8 cellular contexts compared by ENCODE assay signal in genomic region chr2:64606495-64607363, GRCh38. TPM values are rescaled to one million over a fixed set of nuclear protein-coding genes. Genes with fewer than 3 reads are reported as not detected.
DNase-seq lines count a peak whose midpoint lies in the region; ATAC-seq and TF ChIP-seq lines count a peak whose summit lies in the region.

No MANE protein-coding gene starts in this region.

- ATAC-seq in GM19438 (IDR thresholded peaks at IDR 0.05; ENCODE audit: low read depth, unreplicated experiment): peak; percentile 86
- ATAC-seq in HG03521 (IDR thresholded peaks at IDR 0.05; ENCODE audit: unreplicated experiment): peak; percentile 88
- peak; percentile 93 for ATAC-seq in activated CD4-positive, alpha-beta T cell treated with anti-CD3 and anti-CD28 coated beads for 36 hours

- TF ChIP-seq CTCF in C4-2B (conservative IDR thresholded peaks at IDR 0.05) (no peak), mesothelial cell of epicardium (IDR thresholded peaks at IDR 0.05; ENCODE audit: unreplicated experiment) (no peak), A673 (conservative IDR thresholded peaks at IDR 0.05; ENCODE audit: low read depth, low read length) (no peak)

- H3K36me3 ChIP-seq in duodenal mucosa (ENCODE audit: control insufficient read depth in 1 of 2, insufficient read depth in 2 of 2, low read length in 2 of 2): no peaks in the 10 kb centered on the region
- H3K36me3 ChIP-seq in A673 (ENCODE audit: insufficient read depth, low read length, poor library complexity, severe bottlenecking): no peaks in the 10 kb centered on the region

- peak overlapping the region; percentile 48 for H3K4me3 Mint-ChIP-seq in activated CD4-positive, alpha-beta T cell treated with anti-CD3 and anti-CD28 coated beads for 36 hours
- no peak overlapping the region for H3K4me3 Mint-ChIP-seq in mesothelial cell of epicardium

- peak overlapping the region; percentile 40 to 57 for H3K4me3 ChIP-seq in duodenal mucosa (ENCODE audit: low read depth in 1 of 2, low read length in 2 of 2)
- H3K4me3 ChIP-seq in A673 (ENCODE audit: low read depth, low read length, poor library complexity, severe bottlenecking): no peak overlapping the region

- no peaks in the 10 kb centered on the region for H3K36me3 Mint-ChIP-seq in activated CD4-positive, alpha-beta T cell treated with anti-CD3 and anti-CD28 coated beads for 36 hours (ENCODE audit: low read depth)
- H3K36me3 Mint-ChIP-seq in mesothelial cell of epicardium: peaks cover 8% of the 10 kb centered on the region

- H3K4me1 Mint-ChIP-seq in activated CD4-positive, alpha-beta T cell treated with anti-CD3 and anti-CD28 coated beads for 36 hours: peaks cover 25% of the 10 kb centered on the region
- H3K4me1 Mint-ChIP-seq in mesothelial cell of epicardium: peaks cover 56% of the 10 kb centered on the region

- no peaks in the 10 kb centered on the region for H3K9me3 ChIP-seq in duodenal mucosa (ENCODE audit: control insufficient read depth in 1 of 2, low read length in 2 of 2)
- H3K9me3 ChIP-seq in A673 (ENCODE audit: low read depth, low read length, poor library complexity, severe bottlenecking): no peaks in the 10 kb centered on the region

- BruUV-seq in A673 (replicated peaks; lab: Mats Ljungman, UMichigan): no TSS peak

- POLR2A ChIA-PET in activated CD4-positive, alpha-beta T cell treated with anti-CD3 and anti-CD28 coated beads for 36 hours (lab: Charles Lee): interaction anchor here (0.6 to 1.9 kb wide), 9 partner anchors 12 to 523 kb away, joined by 3 to 15 read pairs (median 4); partner anchors contain the start of genes RAB1A and SERTAD2
- POLR2A ChIA-PET in A673 (lab: Charles Lee; ENCODE audit: low non-redundant PET): no interaction called here

- CTCF ChIA-PET in activated CD4-positive, alpha-beta T cell treated with anti-CD3 and anti-CD28 coated beads for 36 hours (lab: Charles Lee): interaction anchor here (0.5 to 3.4 kb wide), 38 partner anchors 8 to 1559 kb away, joined by 3 to 31 read pairs (median 4); partner anchors contain the start of gene AFTPH
- CTCF ChIA-PET in A673 (lab: Charles Lee): no interaction called here

- no peaks in the 10 kb centered on the region for H3K9me3 Mint-ChIP-seq in activated CD4-positive, alpha-beta T cell treated with anti-CD3 and anti-CD28 coated beads for 36 hours (ENCODE audit: low read depth)
- peaks cover 16% of the 10 kb centered on the region for H3K9me3 Mint-ChIP-seq in mesothelial cell of epicardium

- peak; percentile 95 for DNase-seq in activated CD4-positive, alpha-beta T cell treated with anti-CD3 and anti-CD28 coated beads for 36 hours
- no peak for DNase-seq in mesothelial cell of epicardium (ENCODE audit: low spot score in 2 of 2, unreplicated experiment in 2 of 2)
- DNase-seq in stimulated activated CD8-positive, alpha-beta memory T cell treated with anti-CD3 and anti-CD28 coated beads, Interleukin-4, amount 100 ng/mL, for 48 hours: peak; percentile 89
- DNase-seq in A673 (ENCODE audit: low spot score): no peak

- H3K9ac ChIP-seq in duodenal mucosa (ENCODE audit: low read depth in 1 of 2, low read length in 2 of 2): peak overlapping the region; percentile 54 to 55

- H3K27me3 Mint-ChIP-seq in activated CD4-positive, alpha-beta T cell treated with anti-CD3 and anti-CD28 coated beads for 36 hours: no peaks in the 10 kb centered on the region
- H3K27me3 Mint-ChIP-seq in mesothelial cell of epicardium (ENCODE audit: low read depth): no peaks in the 10 kb centered on the region

- intact Hi-C loops in activated CD4-positive, alpha-beta T cell treated with anti-CD3 and anti-CD28 coated beads for 36 hours (cut with DNase I, micrococcal nuclease): loop anchor here (1.0 to 5.0 kb wide), 7 partner anchors 82 to 524 kb away; partner anchors contain the start of genes AFTPH (in 1 of the 2), RAB1A (in 1 of the 2) and SLC1A4 (in 1 of the 2)
- intact Hi-C loops in A673 (cut with micrococcal nuclease; ENCODE audit: unreplicated experiment): no loop called here

- H3K4me1 ChIP-seq in duodenal mucosa (ENCODE audit: control insufficient read depth in 1 of 2, insufficient read depth in 2 of 2, low read length in 2 of 2) (peaks cover 31 to 35% of the 10 kb centered on the region in 2 donors), A673 (ENCODE audit: insufficient read depth, low read length, poor library complexity, severe bottlenecking) (no peaks in the 10 kb centered on the region)

- H3K27me3 ChIP-seq in duodenal mucosa (ENCODE audit: control insufficient read depth in 1 of 2, insufficient read depth in 2 of 2, low read length in 2 of 2) (no peaks in the 10 kb centered on the region), A673 (replicated peaks; ENCODE audit: insufficient read depth, low read depth, low read length, poor library complexity) (no peaks in the 10 kb centered on the region)

- H3K27ac Mint-ChIP-seq in activated CD4-positive, alpha-beta T cell treated with anti-CD3 and anti-CD28 coated beads for 36 hours: peak overlapping the region; percentile 82
- peak overlapping the region; percentile 83 for H3K27ac Mint-ChIP-seq in mesothelial cell of epicardium

- H3K27ac ChIP-seq in C4-2B (peak overlapping the region; percentile 77), duodenal mucosa (ENCODE audit: low read depth, low read length) (peak overlapping the region; percentile 48), A673 (ENCODE audit: low read depth, low read length, poor library complexity, severe bottlenecking) (no peak overlapping the region)

RNA-seq across cellular contexts. Expression of gene SERTAD2, which starts 47.0 kb away (rescaled TPM):
- 10 to 100 TPM; 14.5 to 14.9 TPM for total RNA-seq in activated CD4-positive, alpha-beta T cell treated with anti-CD3 and anti-CD28 coated beads for 36 hours
- total RNA-seq in mesothelial cell of epicardium (39.1 to 42.2 TPM (median 41.5 TPM) in 3 replicates), A673 (2021) (20.8 and 22.2 TPM in 2 replicates)

Comparison
In these comparisons a context has a peak if more than half of its experiments do, and no peak if none do; other contexts are left out.
1. DNase-seq: peak in activated CD4-positive, alpha-beta T cell treated with anti-CD3 and anti-CD28 coated beads for 36 hours (single experiment) and stimulated activated CD8-positive, alpha-beta memory T cell treated with anti-CD3 and anti-CD28 coated beads, Interleukin-4, amount 100 ng/mL, for 48 hours (single experiment); none in mesothelial cell of epicardium (0 of 2) and A673 (single experiment).
2. Peak in every context shown above with its lines, with median percentiles within 50 percentile points of each other: ATAC-seq.